In genomic region chr19:49430678-49431329, GRCh38 we compare ENCODE assay signal across 1 cellular context.
TF ChIP-seq lines count a peak whose summit lies in the region.

No MANE protein-coding gene starts in this region.

TF ChIP-seq in A549, 52 proteins besides CTCF, POLR2A, EP300 and RAD21 (continued from another document):
- TF ChIP-seq CEBPB (IDR thresholded peaks at IDR 0.05) (no peak), EHMT2 (IDR thresholded peaks at IDR 0.05; ENCODE audit: low read depth) (no peak), BHLHE40 (IDR thresholded peaks at IDR 0.05; ENCODE audit: low read depth, low read length) (no peak), ZC3H11A (IDR thresholded peaks at IDR 0.05) (no peak), BCL3 (IDR thresholded peaks at IDR 0.05) (no peak), PHF8 (IDR thresholded peaks at IDR 0.05; ENCODE audit: borderline replicate concordance, low read depth) (no peak)
TF ChIP-seq in A549: peak in this region for 5.
